Comparison of ENCODE assay signal across 8 cellular contexts in the genomic region with DNA sequence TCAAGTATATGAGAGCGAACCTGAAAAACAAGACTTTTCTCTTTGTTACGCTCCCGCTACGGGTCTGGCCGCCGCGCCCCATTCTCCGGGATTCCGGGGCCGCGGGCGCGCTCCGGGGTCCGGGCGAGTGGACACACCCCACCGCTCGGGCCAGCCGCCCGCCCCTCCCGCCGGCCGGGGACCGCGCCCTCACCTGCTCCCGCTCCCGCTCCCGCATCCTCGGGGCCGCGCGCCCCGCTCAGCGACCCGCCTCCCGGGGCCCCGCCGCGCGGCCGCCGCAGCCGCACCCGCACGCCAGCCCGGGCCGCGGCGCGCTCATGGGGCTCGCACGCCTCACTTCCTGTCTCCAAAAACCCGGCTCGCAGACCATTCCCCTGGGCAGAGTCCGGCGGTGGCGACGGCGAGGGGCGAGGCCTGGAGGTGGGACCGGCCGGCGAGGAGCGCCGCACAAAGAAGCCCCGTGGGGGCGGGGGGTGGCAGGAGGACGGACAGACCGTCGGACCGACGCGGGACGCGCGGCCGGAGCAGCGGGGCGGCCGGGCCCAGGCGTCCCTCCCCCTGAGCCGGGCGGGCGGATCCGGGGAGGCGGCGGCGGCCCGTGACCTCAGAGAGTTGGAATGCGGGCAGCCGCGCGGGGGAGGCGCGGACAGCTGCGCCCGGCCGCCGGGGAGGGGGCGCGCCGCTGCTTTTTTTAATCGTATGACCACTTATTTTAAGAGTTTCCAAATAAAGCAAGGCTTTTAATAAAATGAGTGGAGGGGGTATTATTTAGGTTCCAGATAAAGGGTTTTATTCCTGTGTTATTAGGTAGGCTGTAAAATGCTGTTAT. TPM values are rescaled to one million over a fixed set of nuclear protein-coding genes. Genes with fewer than 3 reads are reported as not detected.
DNase-seq lines count a peak whose midpoint lies in the region; ATAC-seq, FAIRE-seq and TF ChIP-seq lines count a peak whose summit lies in the region.

A gene (minus strand): TSS at position 550 of the 829 bp plus-strand sequence. CDS start 4,590 bp downstream, outside the sequence.

- intact Hi-C loops in A673 (cut with micrococcal nuclease; ENCODE audit: unreplicated experiment): no loop called here

- H3K4me1 ChIP-seq in A673 (ENCODE audit: insufficient read depth, low read length, poor library complexity, severe bottlenecking) (peaks cover 9% of the 10 kb centered on the region), HUES64 (ENCODE audit: insufficient read depth, low read length) (peaks cover 25% of the 10 kb centered on the region), muscle layer of duodenum (ENCODE audit: control insufficient read depth in 1 of 2, insufficient read depth in 2 of 2, low read length in 2 of 2) (peaks cover 19 to 26% of the 10 kb centered on the region in 2 donors)

- POLR2A ChIA-PET in A673 (lab: Charles Lee; ENCODE audit: low non-redundant PET) (no interaction called here), GM10248 (lab: Yijun Ruan, JAX) (no interaction called here)

- H3K9ac ChIP-seq in HUES64 (ENCODE audit: low read depth, low read length): peak within 1 kb of the TSS; percentile 81

- DNase-seq in A673 (ENCODE audit: low spot score): peak; percentile 66
- peak; percentile 46 for DNase-seq in GM10248 (ENCODE audit: extremely low spot score)
- no peak for DNase-seq in activated T-cell treated with anti-CD3 and anti-CD28 coated beads, Interleukin-2, amount 50 U/mL, for 4 hours
- peak; percentile 51 for DNase-seq in fibroblast of the aortic adventitia (ENCODE audit: low read depth)
- peak; percentile 91 for DNase-seq in urothelium cell line (ENCODE audit: low spot score)

- no peaks in the 10 kb centered on the region for H3K9me3 Mint-ChIP-seq in activated T-cell treated with anti-CD3 and anti-CD28 coated beads, Interleukin-2, amount 50 U/mL, for 4 hours

- H3K36me3 ChIP-seq in A673 (ENCODE audit: insufficient read depth, low read length, poor library complexity, severe bottlenecking) (no peaks in the 10 kb centered on the region), HUES64 (ENCODE audit: insufficient read depth, low read length) (peaks cover 5% of the 10 kb centered on the region; the same call in 1 of the 2 replicates), muscle layer of duodenum (ENCODE audit: control insufficient read depth in 1 of 2, insufficient read depth in 2 of 2, low read length in 2 of 2) (no peaks in the 10 kb centered on the region)

- no peaks in the 10 kb centered on the region for H3K36me3 Mint-ChIP-seq in activated T-cell treated with anti-CD3 and anti-CD28 coated beads, Interleukin-2, amount 50 U/mL, for 4 hours (ENCODE audit: insufficient read depth)

- BruUV-seq in A673 (replicated peaks; lab: Mats Ljungman, UMichigan): no TSS peak

- TF ChIP-seq CTCF in A673 (conservative IDR thresholded peaks at IDR 0.05; ENCODE audit: low read depth, low read length): no peak
- TF ChIP-seq CTCF in GM10248 (IDR thresholded peaks at IDR 0.05; ENCODE audit: control extremely low read depth, extremely low read depth, low read depth, missing control alignments): no peak
- TF ChIP-seq CTCF in fibroblast of the aortic adventitia (IDR thresholded peaks at IDR 0.05; ENCODE audit: insufficient read depth, low read length): no peak

- H3K4me3 Mint-ChIP-seq in activated T-cell treated with anti-CD3 and anti-CD28 coated beads, Interleukin-2, amount 50 U/mL, for 4 hours: peak within 1 kb of the TSS; percentile 71

- H3K27me3 Mint-ChIP-seq in activated T-cell treated with anti-CD3 and anti-CD28 coated beads, Interleukin-2, amount 50 U/mL, for 4 hours (ENCODE audit: low read depth): peaks cover 62% of the 10 kb centered on the region

- ATAC-seq in activated T-cell treated with anti-CD3 and anti-CD28 coated beads, Interleukin-2, amount 50 U/mL, for 4 hours: peak; percentile 42 to 49
- no peak for ATAC-seq in HG03565 (IDR thresholded peaks at IDR 0.05; ENCODE audit: unreplicated experiment)

- H3K27me3 ChIP-seq in A673 (replicated peaks; ENCODE audit: insufficient read depth, low read depth, low read length, poor library complexity) (peaks cover 45% of the 10 kb centered on the region), HUES64 (ENCODE audit: insufficient read depth, low read length) (peaks cover 20% of the 10 kb centered on the region), muscle layer of duodenum (ENCODE audit: low read depth, low read length) (no peaks in the 10 kb centered on the region)

- under 1% methylated on average over 103 of the region's 103 CpGs for WGBS in HUES64

- H3K27ac ChIP-seq in A673 (ENCODE audit: low read depth, low read length, poor library complexity, severe bottlenecking): peak within 1 kb of the TSS; percentile 53
- H3K27ac ChIP-seq in HUES64 (ENCODE audit: low read depth, low read length): peak within 1 kb of the TSS; percentile 92; the same call in 1 of the 2 replicates
- peak within 1 kb of the TSS; percentile 79 for H3K27ac ChIP-seq in muscle layer of duodenum (ENCODE audit: low read length)

- peaks cover 37% of the 10 kb centered on the region for H3K4me1 Mint-ChIP-seq in activated T-cell treated with anti-CD3 and anti-CD28 coated beads, Interleukin-2, amount 50 U/mL, for 4 hours (ENCODE audit: low read depth)

- FAIRE-seq in urothelium cell line (lab: Jason Lieb, UNC): peak; percentile 88

- H3K9me3 ChIP-seq in A673 (ENCODE audit: low read depth, low read length, poor library complexity, severe bottlenecking): no peaks in the 10 kb centered on the region
- no peaks in the 10 kb centered on the region for H3K9me3 ChIP-seq in HUES64 (ENCODE audit: insufficient read depth, low read depth, low read length)
- H3K9me3 ChIP-seq in muscle layer of duodenum (ENCODE audit: control insufficient read depth in 1 of 2, low read length in 2 of 2): no peaks in the 10 kb centered on the region

- CTCF ChIA-PET in A673 (lab: Charles Lee): no interaction called here
- CTCF ChIA-PET in GM10248 (lab: Yijun Ruan, JAX): no interaction called here

- peak within 1 kb of the TSS; percentile 68 for H3K4me3 ChIP-seq in A673 (ENCODE audit: low read depth, low read length, poor library complexity, severe bottlenecking)
- H3K4me3 ChIP-seq in HUES64 (ENCODE audit: low read length): peak within 1 kb of the TSS; percentile 92
- H3K4me3 ChIP-seq in fibroblast of the aortic adventitia (ENCODE audit: low read depth, low read length): peak within 1 kb of the TSS; percentile 76
- H3K4me3 ChIP-seq in muscle layer of duodenum (ENCODE audit: low read depth in 1 of 2, low read length in 2 of 2): peak within 1 kb of the TSS; percentile 81 to 90

RNA-seq across cellular contexts. Expression of the gene that starts here (rescaled TPM):
- total RNA-seq in A673 (2021) (6.1 and 6.5 TPM in 2 replicates), fibroblast of the aortic adventitia (ENCODE audit: low replicate concordance) (10.3 and 16.2 TPM in 2 replicates)
- polyA plus RNA-seq in HUES64 (2013, experiment 1 of 2): 7.0 TPM
- polyA plus RNA-seq in HUES64 (2013, experiment 2 of 2): 8.5 TPM
- under 1 TPM; 0.33 to 0.45 (median 0.33) TPM for total RNA-seq in activated T-cell treated with anti-CD3 and anti-CD28 coated beads, Interleukin-2, amount 50 U/mL, for 4 hours

Comparison
In these comparisons a context has a peak if more than half of its experiments do, and no peak if none do; other contexts are left out.
1. Peak in ATAC-seq in activated T-cell treated with anti-CD3 and anti-CD28 coated beads, Interleukin-2, amount 50 U/mL, for 4 hours; RNA of the gene not detected or under 1 TPM.